Comparison of ENCODE assay signal across 12 cellular contexts in the genomic region with DNA sequence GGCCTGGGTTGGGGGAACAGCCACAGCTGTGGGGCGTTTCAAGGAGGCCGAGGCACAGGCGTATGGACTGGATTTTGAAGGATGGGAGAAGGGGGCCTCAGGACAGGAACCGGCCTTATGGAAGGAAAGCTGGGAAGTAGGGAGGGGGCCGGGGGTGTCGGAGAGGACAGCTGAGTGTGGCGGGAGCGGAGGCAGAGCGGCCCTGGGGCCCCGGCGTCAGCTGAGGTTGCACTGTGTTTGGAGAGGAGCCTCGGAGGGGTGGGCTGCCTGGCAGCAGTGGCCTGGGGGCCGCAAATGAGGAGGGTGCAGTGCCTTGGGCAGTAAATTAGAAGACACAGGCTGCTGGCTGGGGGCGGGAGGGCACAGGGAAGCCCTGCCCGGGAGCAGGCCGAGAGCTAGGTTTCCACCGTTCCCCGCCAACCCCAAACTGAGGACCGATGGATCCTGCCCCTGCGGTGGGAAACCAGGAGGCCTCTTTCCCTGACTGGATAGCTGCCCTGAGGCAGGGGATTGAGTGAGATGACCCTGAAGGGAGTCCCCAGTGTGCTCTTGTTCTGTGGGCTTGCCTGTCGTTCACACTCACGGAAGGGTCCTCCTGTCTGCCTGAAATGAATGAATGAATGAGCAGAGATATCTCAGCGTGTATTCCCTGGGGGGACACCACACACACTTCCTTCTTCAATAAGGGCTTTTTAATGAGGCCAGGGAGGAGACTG. TPM values are rescaled to one million over a fixed set of nuclear protein-coding genes. Genes with fewer than 3 reads are reported as not detected.
DNase-seq lines count a peak whose midpoint lies in the region; FAIRE-seq and TF ChIP-seq lines count a peak whose summit lies in the region.
"Had no signal": no experiment of that assay in that cellular context is flagged by ENCODE, and none has a peak within 500 bp of the region (broad histone marks: within the 10 kb centered on the region; RNA-seq: fewer than 3 reads in every experiment).

No MANE protein-coding gene starts in this region.

- no peaks in the 10 kb centered on the region for H4K20me1 ChIP-seq in neural progenitor cell (ENCODE audit: low read depth)

- H3K27me3 ChIP-seq in Caco-2 (replicated peaks; ENCODE audit: control insufficient read depth, insufficient read depth, low read length): no peaks in the 10 kb centered on the region
- H3K27me3 ChIP-seq in adipocyte (replicated peaks; ENCODE audit: control insufficient read depth, insufficient read depth, low read length): peaks cover 12% of the 10 kb centered on the region
- H3K27me3 ChIP-seq in neural progenitor cell: peaks cover 10% of the 10 kb centered on the region

- CTCF ChIA-PET in Caco-2 (lab: Charles Lee): interaction anchor here (0.6 to 4.9 kb wide), 5 partner anchors 10 to 102 kb away, joined by 3 to 41 read pairs (median 4); no protein-coding TSS in a partner anchor

- intact Hi-C loops in Caco-2 (cut with micrococcal nuclease; ENCODE audit: unreplicated experiment): no loop called here

- no peak overlapping the region for H3K27ac ChIP-seq in neural progenitor cell
- H3K27ac ChIP-seq: PC-9 had no signal

- H3K9ac ChIP-seq in adipocyte (ENCODE audit: low read length): peak overlapping the region; percentile 63
- H3K9ac ChIP-seq in neural progenitor cell: no peak overlapping the region

- H3K4me2 ChIP-seq in neural progenitor cell: no peak overlapping the region

- peak overlapping the region; percentile 14 for H3K27ac Mint-ChIP-seq in Caco-2 (ENCODE audit: unreplicated experiment)
- peak overlapping the region; percentile 95 for H3K27ac Mint-ChIP-seq in neural progenitor cell

- peak; percentile 40 for FAIRE-seq in GM19239 (lab: Jason Lieb, UNC)

- H3K79me2 ChIP-seq in neural progenitor cell (ENCODE audit: low read depth): no peaks in the 10 kb centered on the region

- H3K4me1 Mint-ChIP-seq in Caco-2 (ENCODE audit: low read depth, unreplicated experiment) (peaks cover 39% of the 10 kb centered on the region), neural progenitor cell (peaks cover 40% of the 10 kb centered on the region)

- peaks cover 7% of the 10 kb centered on the region for H3K4me1 ChIP-seq in Caco-2
- no peaks in the 10 kb centered on the region for H3K4me1 ChIP-seq in adipocyte (ENCODE audit: control insufficient read depth, insufficient read depth, low read length)
- H3K4me1 ChIP-seq in neural progenitor cell: no peaks in the 10 kb centered on the region

- POLR2A ChIA-PET in Caco-2 (lab: Charles Lee): no interaction called here

- no peaks in the 10 kb centered on the region for H3K9me3 ChIP-seq in Caco-2
- H3K9me3 ChIP-seq in adipocyte (ENCODE audit: control insufficient read depth, low read length): no peaks in the 10 kb centered on the region
- no peaks in the 10 kb centered on the region for H3K9me3 ChIP-seq in neural progenitor cell (ENCODE audit: low read depth)

- H3K36me3 ChIP-seq in Caco-2 (ENCODE audit: control insufficient read depth, insufficient read depth, low read length) (no peaks in the 10 kb centered on the region), adipocyte (ENCODE audit: control insufficient read depth, insufficient read depth, low read length, severe bottlenecking) (no peaks in the 10 kb centered on the region), neural progenitor cell (no peaks in the 10 kb centered on the region)

- no TSS peak for BruUV-seq in Caco-2 (replicated peaks; lab: Mats Ljungman, UMichigan)

- H3K36me3 Mint-ChIP-seq in Caco-2 (ENCODE audit: insufficient read depth, unreplicated experiment) (no peaks in the 10 kb centered on the region), neural progenitor cell (no peaks in the 10 kb centered on the region)

- H3K4me3 ChIP-seq in Caco-2 (ENCODE audit: low read depth, low read length) (no peak overlapping the region), adipocyte (ENCODE audit: low read length) (no peak overlapping the region), neural progenitor cell (no peak overlapping the region)
- H3K4me3 ChIP-seq: PC-9 had no signal

- DNase-seq in Caco-2: no peak
- DNase-seq in GM19239 (ENCODE audit: insufficient read length, low spot score): no peak
- no peak for DNase-seq in adipocyte (ENCODE audit: low read depth)
- no peak for DNase-seq in neural progenitor cell (ENCODE audit: low spot score)
- DNase-seq in kidney glomerular epithelial cell (lab: John Stamatoyannopoulos, UW): no peak
- DNase-seq in NCI-H2227 treated with DMSO at 0.1 percent for 48 hours (lab: John Stamatoyannopoulos, UW): no peak
- DNase-seq in NCI-H2029 treated with DMSO at 0.1 percent for 48 hours (lab: John Stamatoyannopoulos, UW): no peak
- no peak for DNase-seq in SIG-M5 (lab: John Stamatoyannopoulos, UW)
- DNase-seq: effector memory CD4-positive, alpha-beta T cell; KG1; PC-9 had no signal

- peak overlapping the region; percentile 3 for H2AFZ ChIP-seq in neural progenitor cell (replicated peaks)
- H2AFZ ChIP-seq: PC-9 had no signal

- H3K9me3 Mint-ChIP-seq in Caco-2 (ENCODE audit: unreplicated experiment) (no peaks in the 10 kb centered on the region), neural progenitor cell (no peaks in the 10 kb centered on the region)

- peaks cover 6% of the 10 kb centered on the region for H3F3A ChIP-seq in neural progenitor cell (ENCODE audit: low read depth)

- H3K4me3 Mint-ChIP-seq in Caco-2 (ENCODE audit: unreplicated experiment) (no peak overlapping the region), neural progenitor cell (peak overlapping the region; percentile 58)

- H3K27me3 Mint-ChIP-seq in Caco-2 (ENCODE audit: insufficient read depth, unreplicated experiment) (no peaks in the 10 kb centered on the region), neural progenitor cell (ENCODE audit: insufficient read depth, low read depth) (peaks cover 2% of the 10 kb centered on the region)

- no peak for TF ChIP-seq CTCF in Caco-2 (IDR thresholded peaks at IDR 0.05; ENCODE audit: insufficient read depth in 1 of 2, low read depth in 1 of 2, low read length in 1 of 2, severe bottlenecking in 1 of 2, unreplicated experiment in 1 of 2)
- TF ChIP-seq CTCF in neural progenitor cell (IDR thresholded peaks at IDR 0.05): no peak

RNA-seq across cellular contexts. Expression of gene FOXJ1, which starts 18.5 kb away (rescaled TPM):
- total RNA-seq in Caco-2 (2022): 7.0 and 10.7 TPM in 2 replicates
- 0.49 and 1.7 TPM in 2 replicates for total RNA-seq in neural progenitor cell (ENCODE audit: low replicate concordance)
- total RNA-seq: Daoy had no signal

RNA-seq across cellular contexts. Expression of gene EXOC7, which starts 19.0 kb away (rescaled TPM):
- 205 TPM in 2 replicates for total RNA-seq in Caco-2 (2022)
- 64.3 and 72.8 TPM in 2 replicates for total RNA-seq in neural progenitor cell (ENCODE audit: low replicate concordance)

RNA-seq across cellular contexts. Expression of gene ZACN, which starts 43.6 kb away (rescaled TPM):
- total RNA-seq in Caco-2 (2022) (0.34 TPM in 1 of 2 replicates, not detected in the other), neural progenitor cell (ENCODE audit: low replicate concordance) (not detected in 2 replicates)
- total RNA-seq: Daoy, PC-9 had no signal

RNA-seq across cellular contexts. Expression of gene GALR2, which starts 48.0 kb away (rescaled TPM):
- total RNA-seq in Caco-2 (2022) (0.50 and 0.79 TPM in 2 replicates), neural progenitor cell (ENCODE audit: low replicate concordance) (not detected in 2 replicates)
- total RNA-seq: Daoy had no signal

RNA-seq across cellular contexts. Expression of gene SRP68, which starts 50.3 kb away (rescaled TPM):
- total RNA-seq in Caco-2 (2022) (105 and 113 TPM in 2 replicates), neural progenitor cell (ENCODE audit: low replicate concordance) (31.7 and 32.8 TPM in 2 replicates)
